Comparison of ENCODE assay signal across 20 cellular contexts in genomic region chr19:33691736-33692135, GRCh38.
DNase-seq lines count a peak whose midpoint lies in the region; ATAC-seq, FAIRE-seq and TF ChIP-seq lines count a peak whose summit lies in the region.
"Had no signal": no experiment of that assay in that cellular context is flagged by ENCODE, and none has a peak within 500 bp of the region (broad histone marks: within the 10 kb centered on the region; RNA-seq: fewer than 3 reads in every experiment).

No MANE protein-coding gene starts in this region.

- intact Hi-C loops in cardiac septum (cut with DNase I) = no loop called here
- intact Hi-C loops in left ventricle myocardium inferior (cut with micrococcal nuclease) = no loop called here
- intact Hi-C loops in upper lobe of right lung (cut with DNase I) = no loop called here

- no peaks in the 10 kb centered on the region for H3K9me3 ChIP-seq in left ventricle myocardium inferior (replicated peaks)
- H3K9me3 ChIP-seq in upper lobe of right lung = no peaks in the 10 kb centered on the region
- H3K9me3 ChIP-seq: A549, Caco-2 had no signal

- H3K27me3 ChIP-seq in left ventricle myocardium inferior (ENCODE audit: low read depth) (peaks cover 55% of the 10 kb centered on the region), upper lobe of right lung (peaks cover 7% of the 10 kb centered on the region)

- peak; percentile 34 for DNase-seq in NCI-H2171 treated with DMSO at 0.1 percent for 48 hours (lab: John Stamatoyannopoulos, UW)
- no peak for DNase-seq in NCI-H2171 (lab: John Stamatoyannopoulos, UW)
- peak; percentile 46 for DNase-seq in cardiac septum (ENCODE audit: low spot score)
- no peak for DNase-seq in left ventricle myocardium inferior
- peak; percentile 43 for DNase-seq in mesenteric fat pad (ENCODE audit: low spot score)
- peak; percentile 21 for DNase-seq in upper lobe of right lung
- no peak for DNase-seq in GM19239 (ENCODE audit: insufficient read length, low spot score)
- no peak for DNase-seq in DMS53 treated with DMSO at 0.1 percent for 48 hours (lab: John Stamatoyannopoulos, UW; ENCODE audit: unreplicated experiment)
- DNase-seq: AML-193; Caco-2; CD4-positive, alpha-beta T cell; DMS79; GDM1; GOT3; H9 had no signal

- H3K4me3 ChIP-seq in left ventricle myocardium inferior (no peak overlapping the region), upper lobe of right lung (no peak overlapping the region)
- H3K4me3 ChIP-seq: A549 had no signal

- H3K27ac ChIP-seq in left ventricle myocardium inferior (replicated peaks) = no peak overlapping the region
- H3K27ac ChIP-seq in upper lobe of right lung = no peak overlapping the region
- H3K27ac ChIP-seq: 22Rv1, A549, C4-2B had no signal

- H3K36me3 ChIP-seq in left ventricle myocardium inferior = no peaks in the 10 kb centered on the region
- no peaks in the 10 kb centered on the region for H3K36me3 ChIP-seq in upper lobe of right lung

- no peak for ATAC-seq in upper lobe of right lung
- ATAC-seq: A549, HepG2 had no signal

- FAIRE-seq in GM19239 (lab: Jason Lieb, UNC) = no peak
- FAIRE-seq: D721Med, HepG2 had no signal

- TF ChIP-seq CTCF in left ventricle myocardium inferior (IDR thresholded peaks at IDR 0.05; ENCODE audit: borderline replicate concordance) (no peak), upper lobe of right lung (IDR thresholded peaks at IDR 0.05) (no peak)

- H3K4me1 ChIP-seq in left ventricle myocardium inferior = no peaks in the 10 kb centered on the region
- no peaks in the 10 kb centered on the region for H3K4me1 ChIP-seq in upper lobe of right lung
- H3K4me1 ChIP-seq: A549, Caco-2 had no signal

Comparison
In these comparisons a context has a peak if more than half of its experiments do, and no peak if none do; other contexts are left out.
1. DNase-seq: peak in NCI-H2171 treated with DMSO at 0.1 percent for 48 hours (single experiment), cardiac septum (single experiment), mesenteric fat pad (single experiment) and upper lobe of right lung (single experiment); none in NCI-H2171 (single experiment), left ventricle myocardium inferior (single experiment), GM19239 (single experiment) and DMS53 treated with DMSO at 0.1 percent for 48 hours (single experiment).